In the genomic region with DNA sequence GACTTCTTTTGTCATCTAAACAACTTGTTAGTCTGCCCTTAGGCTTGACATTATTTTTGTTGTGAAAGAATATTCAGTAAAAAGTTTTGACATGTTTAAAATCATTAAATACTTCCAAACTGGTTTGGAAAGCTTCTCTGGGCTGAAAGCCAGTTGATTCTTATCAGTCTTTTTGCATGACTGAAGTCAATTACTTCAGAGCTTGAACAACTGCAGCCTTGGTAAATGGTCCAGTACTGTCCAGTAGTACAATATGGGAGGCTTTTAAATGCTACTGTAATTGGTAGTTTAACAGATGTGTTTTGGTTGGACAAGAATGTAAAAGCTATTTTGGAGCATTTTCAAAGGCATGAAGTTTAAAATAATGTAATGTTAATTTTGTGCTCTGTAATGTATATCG, we compare ENCODE assay signal across 13 cellular contexts.
DNase-seq lines count a peak whose midpoint lies in the region; ATAC-seq and TF ChIP-seq lines count a peak whose summit lies in the region.
"Had no signal": no experiment of that assay in that cellular context is flagged by ENCODE, and none has a peak within 500 bp of the region (broad histone marks: within the 10 kb centered on the region; RNA-seq: fewer than 3 reads in every experiment).

No MANE protein-coding gene starts in this region.

- intact Hi-C loops in left cardiac atrium (cut with DNase I), result no loop called here

- ATAC-seq in SK-N-SH treated with all-trans-retinoic acid at 6 μM for 48 hours, result peak; percentile 95
- ATAC-seq in GM19397 (IDR thresholded peaks at IDR 0.05; ENCODE audit: unreplicated experiment), result no peak
- no peak for ATAC-seq in left cardiac atrium

- TF ChIP-seq CTCF in fibroblast of the aortic adventitia (IDR thresholded peaks at IDR 0.05; ENCODE audit: insufficient read depth, low read length), result no peak

- peak; percentile 39 for DNase-seq in SIG-M5 treated with dmso at 0.1 percent for 504 hours (lab: John Stamatoyannopoulos, UW; ENCODE audit: unreplicated experiment)
- DNase-seq in SIG-M5 (lab: John Stamatoyannopoulos, UW), result no peak
- peak; percentile 2 for DNase-seq in fibroblast of the aortic adventitia (ENCODE audit: low read depth)
- DNase-seq in stromal cell of bone marrow (ENCODE audit: low read depth), result peak; percentile 25
- DNase-seq in NCI-H1930 (lab: John Stamatoyannopoulos, UW), result no peak
- no peak for DNase-seq in left cardiac atrium
- DNase-seq: activated CD4-positive, alpha-beta memory T cell treated with anti-CD3 and anti-CD28 coated beads, Interleukin-2, amount 10 ng/mL, durations not matched to agents 7 days and 5 days; activated naive CD4-positive, alpha-beta T cell treated with Interleukin-2 at 50 U/mL for 16 hours; hippocampal formation; NK-92 treated with Interleukin-12 subunit alpha and Interleukin-12 subunit beta, amount 100 ng/mL, for 24 hours had no signal

- no peak overlapping the region for H3K4me3 ChIP-seq in fibroblast of the aortic adventitia (ENCODE audit: low read depth, low read length)
- H3K4me3 ChIP-seq: tibial nerve had no signal

TF ChIP-seq in SK-N-SH treated with all-trans-retinoic acid at 6 μM for 48 hours, 23 proteins besides CTCF, POLR2A, EP300 and RAD21:
- TF ChIP-seq SNAI2 (CRISPR knock-in tag; IDR thresholded peaks at IDR 0.05) (peak; percentile 93), ZNF565 (CRISPR knock-in tag; conservative IDR thresholded peaks at IDR 0.05; ENCODE audit: low read depth) (0 out of 2 replicates have a peak, but pooled peaks have one; percentile 49), ARNTL (CRISPR knock-in tag; IDR thresholded peaks at IDR 0.05; ENCODE audit: borderline replicate concordance, low read depth) (no peak), ZFP30 (CRISPR knock-in tag; IDR thresholded peaks at IDR 0.05) (peak; percentile 61; the same call in 1 of the 2 replicates), TOX (CRISPR knock-in tag; IDR thresholded peaks at IDR 0.05; ENCODE audit: borderline replicate concordance) (no peak), RARB (CRISPR knock-in tag; IDR thresholded peaks at IDR 0.05) (no peak), ZFP3 (CRISPR knock-in tag; IDR thresholded peaks at IDR 0.05) (peak; percentile 81), ZC3H10 (CRISPR knock-in tag; IDR thresholded peaks at IDR 0.05) (no peak), GLIS3 (CRISPR knock-in tag; IDR thresholded peaks at IDR 0.05) (peak; percentile 95; the same call in 1 of the 2 replicates), ISL1 (CRISPR knock-in tag; IDR thresholded peaks at IDR 0.05) (peak; percentile 100), ESRRG (CRISPR knock-in tag; IDR thresholded peaks at IDR 0.05) (peak; percentile 97), BACH2 (CRISPR knock-in tag; IDR thresholded peaks at IDR 0.05; ENCODE audit: borderline replicate concordance) (0 out of 2 replicates have a peak, but pooled peaks have one; percentile 18), PPARA (CRISPR knock-in tag; IDR thresholded peaks at IDR 0.05; ENCODE audit: borderline replicate concordance) (peak; percentile 81; the same call in 1 of the 2 replicates), OSR1 (CRISPR knock-in tag; IDR thresholded peaks at IDR 0.05) (no peak), ZNF70 (CRISPR knock-in tag; IDR thresholded peaks at IDR 0.05) (peak; percentile 69), CSDC2 (CRISPR knock-in tag; IDR thresholded peaks at IDR 0.05) (peak; percentile 42; the same call in 1 of the 2 replicates), ZNF8 (CRISPR knock-in tag; IDR thresholded peaks at IDR 0.05) (peak; percentile 73), TCF4 (CRISPR knock-in tag; IDR thresholded peaks at IDR 0.05; ENCODE audit: borderline replicate concordance) (peak; percentile 97)
- TF ChIP-seq, protein P1, sequence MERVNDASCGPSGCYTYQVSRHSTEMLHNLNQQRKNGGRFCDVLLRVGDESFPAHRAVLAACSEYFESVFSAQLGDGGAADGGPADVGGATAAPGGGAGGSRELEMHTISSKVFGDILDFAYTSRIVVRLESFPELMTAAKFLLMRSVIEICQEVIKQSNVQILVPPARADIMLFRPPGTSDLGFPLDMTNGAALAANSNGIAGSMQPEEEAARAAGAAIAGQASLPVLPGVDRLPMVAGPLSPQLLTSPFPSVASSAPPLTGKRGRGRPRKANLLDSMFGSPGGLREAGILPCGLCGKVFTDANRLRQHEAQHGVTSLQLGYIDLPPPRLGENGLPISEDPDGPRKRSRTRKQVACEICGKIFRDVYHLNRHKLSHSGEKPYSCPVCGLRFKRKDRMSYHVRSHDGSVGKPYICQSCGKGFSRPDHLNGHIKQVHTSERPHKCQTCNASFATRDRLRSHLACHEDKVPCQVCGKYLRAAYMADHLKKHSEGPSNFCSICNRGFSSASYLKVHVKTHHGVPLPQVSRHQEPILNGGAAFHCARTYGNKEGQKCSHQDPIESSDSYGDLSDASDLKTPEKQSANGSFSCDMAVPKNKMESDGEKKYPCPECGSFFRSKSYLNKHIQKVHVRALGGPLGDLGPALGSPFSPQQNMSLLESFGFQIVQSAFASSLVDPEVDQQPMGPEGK (CRISPR knock-in tag; IDR thresholded peaks at IDR 0.05; ENCODE audit: borderline replicate concordance), result peak; percentile 51; the same call in 1 of the 2 replicates
- TF ChIP-seq, protein P2, sequence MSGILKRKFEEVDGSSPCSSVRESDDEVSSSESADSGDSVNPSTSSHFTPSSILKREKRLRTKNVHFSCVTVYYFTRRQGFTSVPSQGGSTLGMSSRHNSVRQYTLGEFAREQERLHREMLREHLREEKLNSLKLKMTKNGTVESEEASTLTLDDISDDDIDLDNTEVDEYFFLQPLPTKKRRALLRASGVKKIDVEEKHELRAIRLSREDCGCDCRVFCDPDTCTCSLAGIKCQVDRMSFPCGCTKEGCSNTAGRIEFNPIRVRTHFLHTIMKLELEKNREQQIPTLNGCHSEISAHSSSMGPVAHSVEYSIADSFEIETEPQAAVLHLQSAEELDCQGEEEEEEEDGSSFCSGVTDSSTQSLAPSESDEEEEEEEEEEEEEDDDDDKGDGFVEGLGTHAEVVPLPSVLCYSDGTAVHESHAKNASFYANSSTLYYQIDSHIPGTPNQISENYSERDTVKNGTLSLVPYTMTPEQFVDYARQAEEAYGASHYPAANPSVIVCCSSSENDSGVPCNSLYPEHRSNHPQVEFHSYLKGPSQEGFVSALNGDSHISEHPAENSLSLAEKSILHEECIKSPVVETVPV (CRISPR knock-in tag; IDR thresholded peaks at IDR 0.05), result peak; percentile 96
- TF ChIP-seq, protein P3, sequence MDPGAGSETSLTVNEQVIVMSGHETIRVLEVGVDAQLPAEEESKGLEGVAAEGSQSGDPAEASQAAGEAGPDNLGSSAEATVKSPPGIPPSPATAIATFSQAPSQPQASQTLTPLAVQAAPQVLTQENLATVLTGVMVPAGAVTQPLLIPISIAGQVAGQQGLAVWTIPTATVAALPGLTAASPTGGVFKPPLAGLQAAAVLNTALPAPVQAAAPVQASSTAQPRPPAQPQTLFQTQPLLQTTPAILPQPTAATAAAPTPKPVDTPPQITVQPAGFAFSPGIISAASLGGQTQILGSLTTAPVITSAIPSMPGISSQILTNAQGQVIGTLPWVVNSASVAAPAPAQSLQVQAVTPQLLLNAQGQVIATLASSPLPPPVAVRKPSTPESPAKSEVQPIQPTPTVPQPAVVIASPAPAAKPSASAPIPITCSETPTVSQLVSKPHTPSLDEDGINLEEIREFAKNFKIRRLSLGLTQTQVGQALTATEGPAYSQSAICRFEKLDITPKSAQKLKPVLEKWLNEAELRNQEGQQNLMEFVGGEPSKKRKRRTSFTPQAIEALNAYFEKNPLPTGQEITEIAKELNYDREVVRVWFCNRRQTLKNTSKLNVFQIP (CRISPR knock-in tag; IDR thresholded peaks at IDR 0.05; ENCODE audit: borderline replicate concordance, low read depth), result no peak; the same call in 1 of the 2 replicates
- TF ChIP-seq, protein P4, sequence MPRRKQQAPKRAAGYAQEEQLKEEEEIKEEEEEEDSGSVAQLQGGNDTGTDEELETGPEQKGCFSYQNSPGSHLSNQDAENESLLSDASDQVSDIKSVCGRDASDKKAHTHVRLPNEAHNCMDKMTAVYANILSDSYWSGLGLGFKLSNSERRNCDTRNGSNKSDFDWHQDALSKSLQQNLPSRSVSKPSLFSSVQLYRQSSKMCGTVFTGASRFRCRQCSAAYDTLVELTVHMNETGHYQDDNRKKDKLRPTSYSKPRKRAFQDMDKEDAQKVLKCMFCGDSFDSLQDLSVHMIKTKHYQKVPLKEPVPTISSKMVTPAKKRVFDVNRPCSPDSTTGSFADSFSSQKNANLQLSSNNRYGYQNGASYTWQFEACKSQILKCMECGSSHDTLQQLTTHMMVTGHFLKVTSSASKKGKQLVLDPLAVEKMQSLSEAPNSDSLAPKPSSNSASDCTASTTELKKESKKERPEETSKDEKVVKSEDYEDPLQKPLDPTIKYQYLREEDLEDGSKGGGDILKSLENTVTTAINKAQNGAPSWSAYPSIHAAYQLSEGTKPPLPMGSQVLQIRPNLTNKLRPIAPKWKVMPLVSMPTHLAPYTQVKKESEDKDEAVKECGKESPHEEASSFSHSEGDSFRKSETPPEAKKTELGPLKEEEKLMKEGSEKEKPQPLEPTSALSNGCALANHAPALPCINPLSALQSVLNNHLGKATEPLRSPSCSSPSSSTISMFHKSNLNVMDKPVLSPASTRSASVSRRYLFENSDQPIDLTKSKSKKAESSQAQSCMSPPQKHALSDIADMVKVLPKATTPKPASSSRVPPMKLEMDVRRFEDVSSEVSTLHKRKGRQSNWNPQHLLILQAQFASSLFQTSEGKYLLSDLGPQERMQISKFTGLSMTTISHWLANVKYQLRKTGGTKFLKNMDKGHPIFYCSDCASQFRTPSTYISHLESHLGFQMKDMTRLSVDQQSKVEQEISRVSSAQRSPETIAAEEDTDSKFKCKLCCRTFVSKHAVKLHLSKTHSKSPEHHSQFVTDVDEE (CRISPR knock-in tag; IDR thresholded peaks at IDR 0.05), result peak; percentile 99
- TF ChIP-seq, protein P5, sequence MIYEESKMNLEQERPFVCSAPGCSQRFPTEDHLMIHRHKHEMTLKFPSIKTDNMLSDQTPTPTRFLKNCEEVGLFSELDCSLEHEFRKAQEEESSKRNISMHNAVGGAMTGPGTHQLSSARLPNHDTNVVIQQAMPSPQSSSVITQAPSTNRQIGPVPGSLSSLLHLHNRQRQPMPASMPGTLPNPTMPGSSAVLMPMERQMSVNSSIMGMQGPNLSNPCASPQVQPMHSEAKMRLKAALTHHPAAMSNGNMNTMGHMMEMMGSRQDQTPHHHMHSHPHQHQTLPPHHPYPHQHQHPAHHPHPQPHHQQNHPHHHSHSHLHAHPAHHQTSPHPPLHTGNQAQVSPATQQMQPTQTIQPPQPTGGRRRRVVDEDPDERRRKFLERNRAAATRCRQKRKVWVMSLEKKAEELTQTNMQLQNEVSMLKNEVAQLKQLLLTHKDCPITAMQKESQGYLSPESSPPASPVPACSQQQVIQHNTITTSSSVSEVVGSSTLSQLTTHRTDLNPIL (CRISPR knock-in tag; IDR thresholded peaks at IDR 0.05; ENCODE audit: low read depth), result peak; percentile 95
TF ChIP-seq in SK-N-SH treated with all-trans-retinoic acid at 6 μM for 48 hours: peak in this region for 17.

Comparison
In these comparisons a context has a peak if more than half of its experiments do, and no peak if none do; other contexts are left out.
1. DNase-seq: peak in SIG-M5 treated with dmso at 0.1 percent for 504 hours (single experiment), fibroblast of the aortic adventitia (single experiment) and stromal cell of bone marrow (single experiment); none in SIG-M5 (single experiment), NCI-H1930 (0 of 2) and left cardiac atrium (single experiment).